ENCODE assay signal across 26 cellular contexts in genomic region chr6:130865793-130866192, GRCh38. TPM values are rescaled to one million over a fixed set of nuclear protein-coding genes. Genes with fewer than 3 reads are reported as not detected.
DNase-seq lines count a peak whose midpoint lies in the region; ATAC-seq, FAIRE-seq and TF ChIP-seq lines count a peak whose summit lies in the region.
"Had no signal": no experiment of that assay in that cellular context is flagged by ENCODE, and none has a peak within 500 bp of the region (broad histone marks: within the 10 kb centered on the region; RNA-seq: fewer than 3 reads in every experiment).

No MANE protein-coding gene starts in this region.

- no peak for TF ChIP-seq POLR2A in HepG2 (IDR thresholded peaks at IDR 0.05; ENCODE audit: insufficient read depth in 1 of 2, low read depth in 2 of 2, low read length in 2 of 2)
- no peak for TF ChIP-seq POLR2A in right lobe of liver (IDR thresholded peaks at IDR 0.05)

- H3K79me2 ChIP-seq in HepG2 (ENCODE audit: insufficient read depth, low read length) (no peaks in the 10 kb centered on the region), parathyroid adenoma (no peaks in the 10 kb centered on the region)

- no peak overlapping the region for H3K27ac ChIP-seq in HepG2 (ENCODE audit: extremely low read length, insufficient read depth, low read length)
- no peak overlapping the region for H3K27ac ChIP-seq in right lobe of liver
- H3K27ac ChIP-seq in parathyroid adenoma: no peak overlapping the region
- H3K27ac ChIP-seq: A549; BLaER1 treated with 17β-estradiol and CSF1 and Interleukin-3, amounts not matched to agents 10 nM and 100 nM; GM23248 had no signal

- ATAC-seq in HepG2 (no peak), right lobe of liver (no peak), HG03442 (IDR thresholded peaks at IDR 0.05; ENCODE audit: unreplicated experiment) (no peak)
- ATAC-seq: A549, GM12878 had no signal

- no TSS peak for BruUV-seq in HepG2 (replicated peaks; lab: Mats Ljungman, UMichigan)

- FAIRE-seq in HepG2 (lab: Jason Lieb, UNC): no peak
- FAIRE-seq: A549, D721Med, GM12878, GM19239, H1 had no signal

- H3K9me3 ChIP-seq in HepG2 (ENCODE audit: low read length) (no peaks in the 10 kb centered on the region), right lobe of liver (no peaks in the 10 kb centered on the region), parathyroid adenoma (ENCODE audit: control insufficient read depth, low read length) (no peaks in the 10 kb centered on the region)
- H3K9me3 ChIP-seq: A549; BE2C; BLaER1 treated with 17β-estradiol and CSF1 and Interleukin-3, amounts not matched to agents 10 nM and 100 nM had no signal

- TF ChIP-seq EP300 in HepG2 (IDR thresholded peaks at IDR 0.05; ENCODE audit: low read depth in 2 of 2, low read length in 2 of 2) (no peak), HepG2 (CRISPR knock-in tag; IDR thresholded peaks at IDR 0.05; ENCODE audit: borderline replicate concordance) (no peak)

- 95% methylated on average over 4 of the region's 4 CpGs for WGBS in HepG2 (ENCODE audit: low lambda C conversion rate)
- WGBS in right lobe of liver (ENCODE audit: insufficient coverage, low coverage, low lambda C conversion rate, missing lambda C conversion rate): 79% methylated on average over 4 of the region's 4 CpGs

- in situ Hi-C loops in HepG2 (cut with HindIII; ENCODE audit: extremely low pct_ligation_motif_present, low pct_unique_long_range_greater_than_20kb): no loop called here

- no peak overlapping the region for H2AFZ ChIP-seq in HepG2 (ENCODE audit: low read length)
- H2AFZ ChIP-seq in parathyroid adenoma: no peak overlapping the region
- H2AFZ ChIP-seq: GM23248 had no signal

- H4K20me1 ChIP-seq in HepG2 (ENCODE audit: insufficient read depth, low read length): no peaks in the 10 kb centered on the region
- H4K20me1 ChIP-seq: BLaER1 treated with 17β-estradiol and CSF1 and Interleukin-3, amounts not matched to agents 10 nM and 100 nM had no signal

- peaks cover 7 to 17% of the 10 kb centered on the region in 2 experiments for H3K36me3 ChIP-seq in HepG2 (replicated peaks in 1 of 2; ENCODE audit: control insufficient read depth in 1 of 2, insufficient read depth in 2 of 2, low read length in 2 of 2)
- no peaks in the 10 kb centered on the region for H3K36me3 ChIP-seq in right lobe of liver
- no peaks in the 10 kb centered on the region for H3K36me3 ChIP-seq in parathyroid adenoma (ENCODE audit: control insufficient read depth, insufficient read depth, low read length)
- H3K36me3 ChIP-seq: BE2C had no signal

- H3K27me3 ChIP-seq in HepG2 (ENCODE audit: control insufficient read depth in 1 of 2, insufficient read depth in 2 of 2, low read length in 2 of 2): no peaks in the 10 kb centered on the region
- no peaks in the 10 kb centered on the region for H3K27me3 ChIP-seq in right lobe of liver
- no peaks in the 10 kb centered on the region for H3K27me3 ChIP-seq in parathyroid adenoma (ENCODE audit: control insufficient read depth, insufficient read depth, low read length)
- H3K27me3 ChIP-seq: BE2C; BLaER1 treated with 17β-estradiol and CSF1 and Interleukin-3, amounts not matched to agents 10 nM and 100 nM had no signal

- no peak for TF ChIP-seq CTCF in HepG2 (CRISPR knock-in tag; IDR thresholded peaks at IDR 0.05)
- TF ChIP-seq CTCF in right lobe of liver (IDR thresholded peaks at IDR 0.05): no peak
- TF ChIP-seq CTCF in parathyroid adenoma (IDR thresholded peaks at IDR 0.05): no peak

- CTCF ChIA-PET in HepG2 (lab: Yijun Ruan, JAX; ENCODE audit: low intra/inter-chr PET ratio, low total read pairs): no interaction called here

- H3K4me3 ChIP-seq in HepG2 (replicated peaks in 1 of 3; ENCODE audit: insufficient read depth in 1 of 3, low read depth in 2 of 3, low read length in 3 of 3) (no peak overlapping the region), right lobe of liver (no peak overlapping the region), parathyroid adenoma (ENCODE audit: low read depth, low read length) (no peak overlapping the region)
- H3K4me3 ChIP-seq: A549; BLaER1 treated with 17β-estradiol and CSF1 and Interleukin-3, amounts not matched to agents 10 nM and 100 nM; GM12878; GM23248 had no signal

- intact Hi-C loops in HepG2 (cut with micrococcal nuclease; ENCODE audit: unreplicated experiment) (no loop called here), right lobe of liver (cut with DNase I) (no loop called here)

- POLR2A ChIA-PET in HepG2 (lab: Yijun Ruan, JAX): interaction anchor here (3.8 to 4.5 kb wide), 2 partner anchors 13 to 39 kb away, joined by 30 to 35 read pairs; partner anchors contain the start of gene SMLR1

- peaks cover 51% of the 10 kb centered on the region for H3K4me1 ChIP-seq in HepG2 (ENCODE audit: insufficient read depth, low read length)
- H3K4me1 ChIP-seq in right lobe of liver: peaks cover 0 to 35% (median 4%) of the 10 kb centered on the region in 4 donors
- peaks cover 3% of the 10 kb centered on the region for H3K4me1 ChIP-seq in parathyroid adenoma
- H3K4me1 ChIP-seq: A549, BE2C had no signal

- TF ChIP-seq RAD21 in HepG2 (CRISPR knock-in tag; IDR thresholded peaks at IDR 0.05): no peak

- H3K4me2 ChIP-seq in HepG2 (ENCODE audit: low read depth, low read length): no peak overlapping the region
- H3K4me2 ChIP-seq in parathyroid adenoma (ENCODE audit: low read length): peak overlapping the region; percentile 5
- H3K4me2 ChIP-seq: A549; BLaER1 treated with 17β-estradiol and CSF1 and Interleukin-3, amounts not matched to agents 10 nM and 100 nM had no signal

- no peak overlapping the region for H3K9ac ChIP-seq in HepG2 (ENCODE audit: insufficient read depth, low read depth, low read length)
- no peak overlapping the region for H3K9ac ChIP-seq in parathyroid adenoma
- H3K9ac ChIP-seq: BLaER1 treated with 17β-estradiol and CSF1 and Interleukin-3, amounts not matched to agents 10 nM and 100 nM; GM23248 had no signal

- DNase-seq in HepG2 (ENCODE audit: low spot score) (no peak), right lobe of liver (no peak), RPMI8226 (peak; percentile 19), HuH-7 (ENCODE audit: low spot score) (no peak)
- DNase-seq: 8988T; ACHN; AML-193; BE2C; CD4-positive, alpha-beta T cell; CD8-positive, alpha-beta memory T cell; DMS 273 treated with DMSO at 0.1 percent for 48 hours; DMS79; EL; GDM1; GM23248; H7; HCEC 1CT had no signal

TF ChIP-seq in HepG2, 621 proteins besides CTCF, POLR2A, EP300 and RAD21 (continues in another document):
- TF ChIP-seq ZFYVE20 (CRISPR knock-in tag; IDR thresholded peaks at IDR 0.05; ENCODE audit: borderline replicate concordance, low read depth): no peak
- TF ChIP-seq MAFF (IDR thresholded peaks at IDR 0.05; ENCODE audit: low read depth, low read length): peak; percentile 71
- no peak for TF ChIP-seq NFYB (CRISPR knock-in tag; IDR thresholded peaks at IDR 0.05)
- no peak for TF ChIP-seq SNRNP70 (IDR thresholded peaks at IDR 0.05; ENCODE audit: low read depth, low read length)
- no peak for TF ChIP-seq CEBPB (IDR thresholded peaks at IDR 0.05; ENCODE audit: borderline replicate concordance, low read depth, low read length)
- 0 out of 2 replicates have a peak, but pooled peaks have one; percentile 0 for TF ChIP-seq ZBTB4 (CRISPR knock-in tag; IDR thresholded peaks at IDR 0.05; ENCODE audit: borderline replicate concordance)

RNA-seq across cellular contexts. Expression of gene SMLR1, which starts 38.6 kb away (rescaled TPM):
- total RNA-seq in HepG2 (2016; rRNA removed; fragmentation: Illumina TruSeq; extraction: Trizol) (97.8 and 104 TPM in 2 replicates), right lobe of liver (10 to 100 TPM; 10.7 to 46.4 (median 20.1) TPM)
- 41.9 and 46.7 TPM in 2 replicates for total RNA-seq in HepG2 (2016; cell fraction: cytosol; rRNA removed; fragmentation: Illumina TruSeq; extraction: Trizol; ENCODE audit: low read depth)
- 92.4 and 106 TPM in 2 replicates for total RNA-seq in HepG2 (2016; cell fraction: insoluble cytoplasmic fraction; rRNA removed; fragmentation: Illumina TruSeq; extraction: Trizol)
- total RNA-seq in HepG2 (2016; cell fraction: membrane; rRNA removed; fragmentation: Illumina TruSeq; extraction: Trizol): 60.2 and 61.3 TPM in 2 replicates
- 91.8 and 97.0 TPM in 2 replicates for total RNA-seq in HepG2 (2016; cell fraction: nucleus; rRNA removed; fragmentation: Illumina TruSeq; extraction: Trizol)
- 37.9 and 41.8 TPM in 2 replicates for polyA plus RNA-seq in HepG2 (2011; rRNA removed)
- 28.9 and 39.2 TPM in 2 replicates for polyA plus RNA-seq in HepG2 (2011; cell fraction: cytosol; rRNA removed)
- polyA plus RNA-seq in HepG2 (2011; cell fraction: nucleus; rRNA removed): 42.3 and 58.0 TPM in 2 replicates
- polyA plus RNA-seq in HepG2 (2012): 67.5 and 98.6 TPM in 2 replicates
- 32.8 and 42.1 TPM in 2 replicates for polyA plus RNA-seq in HepG2 (2016; cell fraction: cytosol; fragmentation: Illumina TruSeq; extraction: Trizol; ENCODE audit: low read depth)
- polyA plus RNA-seq in HepG2 (2016; cell fraction: insoluble cytoplasmic fraction; fragmentation: Illumina TruSeq; extraction: Trizol; ENCODE audit: low read depth): 87.1 and 90.1 TPM in 2 replicates
- polyA plus RNA-seq in HepG2 (2016; cell fraction: membrane; fragmentation: Illumina TruSeq; extraction: Trizol; ENCODE audit: low read depth): 46.2 and 48.8 TPM in 2 replicates
- polyA plus RNA-seq in HepG2 (2016; cell fraction: nucleus; fragmentation: Illumina TruSeq; extraction: Trizol; ENCODE audit: insufficient read depth, low read depth): 109 and 122 TPM in 2 replicates
- polyA minus RNA-seq in HepG2 (2011; rRNA and poly(A)+ RNA removed; ENCODE audit: low replicate concordance): 57.4 TPM in 1 of 2 replicates, not detected in the other
- polyA minus RNA-seq in HepG2 (2011; cell fraction: cytosol; rRNA and poly(A)+ RNA removed): 15.2 and 17.4 TPM in 2 replicates
- polyA minus RNA-seq in HepG2 (2011; cell fraction: nucleus; rRNA and poly(A)+ RNA removed): 124 and 145 TPM in 2 replicates
- total RNA-seq: CD4-positive, alpha-beta T cell; CD8-positive, alpha-beta memory T cell; GM23248; H1; H7 had no signal
- polyA plus RNA-seq: CD14-positive monocyte; CD8-positive, alpha-beta memory T cell; GM12878; GM23248; H1 had no signal
